1 cellular context compared by ENCODE assay signal in genomic region chr21:34187935-34188334, GRCh38.
TF ChIP-seq lines count a peak whose summit lies in the region.

No MANE protein-coding gene starts in this region.

TF ChIP-seq in SK-N-SH, 30 proteins besides CTCF, POLR2A, EP300 and RAD21 (continued from another document):
- TF ChIP-seq PBX3 (IDR thresholded peaks at IDR 0.05) (no peak), TCF12 (IDR thresholded peaks at IDR 0.05) (peak; percentile 33; the same call in 1 of the 2 replicates), YY1 (IDR thresholded peaks at IDR 0.05; ENCODE audit: low read depth) (no peak)
TF ChIP-seq in SK-N-SH: peak in this region for 2.
